ENCODE assay signal across 1 cellular context in the genomic region with DNA sequence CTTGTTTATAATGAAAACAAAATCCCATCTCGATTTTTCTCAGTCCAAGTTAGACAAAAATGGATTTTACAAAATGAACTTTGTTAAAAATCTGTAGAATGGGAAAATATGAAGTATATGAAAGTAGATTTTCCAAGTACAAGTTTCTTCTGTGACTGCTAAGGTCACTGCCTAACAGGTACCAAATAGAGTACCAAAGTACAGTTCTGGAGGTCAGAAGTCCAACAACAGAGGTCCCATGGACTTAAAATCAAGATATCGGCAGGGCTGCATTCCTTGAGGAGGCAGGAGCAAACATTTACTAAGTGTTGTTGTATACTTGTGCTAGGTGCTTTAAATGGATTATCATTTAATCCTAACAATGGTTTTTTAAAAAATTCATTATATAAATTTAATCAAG.
A peak's percentile ranks its signal among the peaks of the same experiment; 100 is the strongest.
TF ChIP-seq lines count a peak whose summit lies in the region.

No MANE protein-coding gene starts in this region.

TF ChIP-seq in HepG2, 621 proteins besides CTCF, POLR2A, EP300 and RAD21:
- TF ChIP-seq DRAP1 (CRISPR knock-in tag; IDR thresholded peaks at IDR 0.05) (no peak), SNAPC4 (CRISPR knock-in tag; IDR thresholded peaks at IDR 0.05) (no peak), KDM5A (IDR thresholded peaks at IDR 0.05; ENCODE audit: borderline replicate concordance, low read length) (no peak), REXO4 (CRISPR knock-in tag; IDR thresholded peaks at IDR 0.05; ENCODE audit: borderline replicate concordance) (no peak), HNF4A (CRISPR knock-in tag; IDR thresholded peaks at IDR 0.05) (peak; percentile 43; the same call in 1 of the 2 replicates), ZBTB38 (CRISPR knock-in tag; IDR thresholded peaks at IDR 0.05) (no peak), MED8 (CRISPR knock-in tag; IDR thresholded peaks at IDR 0.05; ENCODE audit: insufficient replicate concordance) (no peak)
TF ChIP-seq in HepG2: peak in this region for 1.
